Comparison of ENCODE assay signal across 14 cellular contexts in the genomic region with DNA sequence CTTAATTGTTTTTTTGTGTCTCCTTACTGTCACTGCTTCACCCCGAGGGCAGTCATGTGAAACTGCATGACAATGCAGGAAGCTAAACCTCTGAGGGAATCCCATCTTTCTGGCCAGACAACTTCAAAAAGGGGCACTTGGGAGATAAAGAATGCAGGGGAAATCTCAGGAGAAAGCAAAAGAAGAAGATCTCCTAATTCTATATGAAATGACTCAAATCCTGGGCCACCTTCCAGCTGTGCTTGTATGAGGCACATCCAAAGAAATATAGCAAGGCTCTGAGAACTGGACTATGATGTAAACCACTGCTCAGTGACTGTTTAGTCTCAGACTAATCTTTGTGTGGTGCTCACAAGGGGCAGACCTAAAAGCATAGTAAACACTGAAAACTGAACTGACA. TPM values are rescaled to one million over a fixed set of nuclear protein-coding genes. Genes with fewer than 3 reads are reported as not detected.
A peak's percentile ranks its signal among the peaks of the same experiment; 100 is the strongest.
DNase-seq lines count a peak whose midpoint lies in the region; ATAC-seq and TF ChIP-seq lines count a peak whose summit lies in the region.
"Had no signal": no experiment of that assay in that cellular context is flagged by ENCODE, and none has a peak within 500 bp of the region (broad histone marks: within the 10 kb centered on the region; RNA-seq: fewer than 3 reads in every experiment).

No MANE protein-coding gene starts in this region.

- peak overlapping the region; percentile 34; the same call in 1 of the 2 replicates for H3K9ac ChIP-seq in iPS-20b (ENCODE audit: low read depth, low read length)

- intact Hi-C loops in A673 (cut with micrococcal nuclease; ENCODE audit: unreplicated experiment) = loop anchor here (5.0 kb wide), 1 partner anchor 1585 kb away; no protein-coding TSS in a partner anchor

- ATAC-seq in HG03442 (IDR thresholded peaks at IDR 0.05; ENCODE audit: unreplicated experiment) = no peak
- ATAC-seq: A549, body of pancreas, left lung had no signal

- H3K4me3 ChIP-seq in A673 (ENCODE audit: low read depth, low read length, poor library complexity, severe bottlenecking) (no peak overlapping the region), iPS-20b (ENCODE audit: low read length) (peak overlapping the region; percentile 42)
- H3K4me3 ChIP-seq: A549, body of pancreas, left lung had no signal

- H3K36me3 ChIP-seq in A673 (ENCODE audit: insufficient read depth, low read length, poor library complexity, severe bottlenecking) (no peaks in the 10 kb centered on the region), iPS-20b (ENCODE audit: insufficient read depth, low read depth, low read length) (no peaks in the 10 kb centered on the region)
- H3K36me3 ChIP-seq: left lung had no signal

- DNase-seq in A673 (ENCODE audit: low spot score) (peak; percentile 96), HS-5 (ENCODE audit: low read depth) (peak; percentile 73), astrocyte of the hippocampus (ENCODE audit: low read depth, low spot score) (peak; percentile 42), inferior parietal cortex (ENCODE audit: extremely low spot score) (no peak), HEK293T (ENCODE audit: extremely low spot score) (no peak)
- DNase-seq in activated effector memory CD4-positive, alpha-beta T cell treated with anti-CD3 and anti-CD28 coated beads, Interleukin-2, amount 50 U/mL, for 16 hours = no peak
- DNase-seq: body of pancreas, KG1, left lung, NCI-H2081 treated with DMSO at 0.1 percent for 48 hours, substantia nigra had no signal

- no peak for TF ChIP-seq CTCF in A673 (conservative IDR thresholded peaks at IDR 0.05; ENCODE audit: low read depth, low read length)

- POLR2A ChIA-PET in A673 (lab: Charles Lee; ENCODE audit: low non-redundant PET) = interaction anchor here (0.8 kb wide), 1 partner anchor 402 kb away, joined by 23 read pairs; no protein-coding TSS in a partner anchor
- POLR2A ChIA-PET in HEK293T (lab: Yijun Ruan, JAX) = no interaction called here

- H3K27me3 ChIP-seq in A673 (replicated peaks; ENCODE audit: insufficient read depth, low read depth, low read length, poor library complexity) = no peaks in the 10 kb centered on the region
- no peaks in the 10 kb centered on the region for H3K27me3 ChIP-seq in iPS-20b (ENCODE audit: insufficient read depth, low read length)
- H3K27me3 ChIP-seq: body of pancreas, left lung had no signal

- H3K9me3 ChIP-seq in A673 (ENCODE audit: low read depth, low read length, poor library complexity, severe bottlenecking) (no peaks in the 10 kb centered on the region), iPS-20b (ENCODE audit: insufficient read depth, low read depth, low read length) (no peaks in the 10 kb centered on the region)
- H3K9me3 ChIP-seq: body of pancreas, left lung had no signal

- H3K27ac ChIP-seq in A673 (ENCODE audit: low read depth, low read length, poor library complexity, severe bottlenecking) (peak overlapping the region; percentile 95), iPS-20b (ENCODE audit: low read length) (no peak overlapping the region)
- H3K27ac ChIP-seq: A549, body of pancreas, left lung had no signal

- no TSS peak for BruUV-seq in A673 (replicated peaks; lab: Mats Ljungman, UMichigan)

- H3K4me1 ChIP-seq in A673 (ENCODE audit: insufficient read depth, low read length, poor library complexity, severe bottlenecking) (peaks cover 44% of the 10 kb centered on the region), iPS-20b (ENCODE audit: insufficient read depth, low read length) (peaks cover 9% of the 10 kb centered on the region; the same call in 1 of the 2 replicates)
- H3K4me1 ChIP-seq: A549, body of pancreas, left lung had no signal

- CTCF ChIA-PET in A673 (lab: Charles Lee) (no interaction called here), HEK293T (lab: Yijun Ruan, JAX) (no interaction called here)

TF ChIP-seq in HEK293T, 16 proteins besides CTCF, POLR2A, EP300 and RAD21:
- TF ChIP-seq SP1 (IDR thresholded peaks at IDR 0.05) = no peak
- no peak for TF ChIP-seq HDGF (IDR thresholded peaks at IDR 0.05; ENCODE audit: borderline replicate concordance)
- no peak for TF ChIP-seq L3MBTL2 (conservative IDR thresholded peaks at IDR 0.05)
- no peak for TF ChIP-seq FOXA1 (IDR thresholded peaks at IDR 0.05)
- no peak for TF ChIP-seq ZNF384 (IDR thresholded peaks at IDR 0.05)

RNA-seq across cellular contexts. Expression of a gene that starts 22.6 kb away (rescaled TPM):
- 100 and 118 TPM in 2 replicates for total RNA-seq in A673 (2021)

Comparison
In these comparisons a context has a peak if more than half of its experiments do, and no peak if none do; other contexts are left out.
1. DNase-seq: peak in A673 (single experiment), HS-5 (single experiment) and astrocyte of the hippocampus (single experiment); none in inferior parietal cortex (single experiment), HEK293T (single experiment) and activated effector memory CD4-positive, alpha-beta T cell treated with anti-CD3 and anti-CD28 coated beads, Interleukin-2, amount 50 U/mL, for 16 hours (single experiment).